1 cellular context compared by ENCODE assay signal in the genomic region with DNA sequence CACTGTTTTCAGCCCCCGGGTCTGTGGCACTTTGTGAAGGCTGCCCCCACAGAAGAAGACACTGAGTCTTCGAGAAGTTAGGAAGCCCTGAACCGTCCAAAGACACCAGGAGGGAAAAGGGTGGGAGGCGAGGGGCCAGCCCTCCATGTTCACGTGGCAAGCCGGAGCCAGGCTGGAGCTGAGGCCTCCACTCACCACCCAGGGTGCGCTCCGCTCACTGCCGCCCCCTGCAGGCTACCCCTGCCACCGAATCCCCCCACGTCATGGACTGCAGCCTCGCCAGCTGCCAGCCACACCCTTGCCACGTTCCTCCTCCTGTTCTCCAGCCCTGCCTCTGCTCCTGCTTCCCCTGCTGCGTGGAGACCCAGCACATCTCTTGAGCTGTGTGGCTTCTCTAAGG.
TF ChIP-seq lines count a peak whose summit lies in the region.

No MANE protein-coding gene starts in this region.

TF ChIP-seq in A549, 52 proteins besides CTCF, POLR2A, EP300 and RAD21 (continued from another document):
- no peak for TF ChIP-seq RNF2 (IDR thresholded peaks at IDR 0.05; ENCODE audit: borderline replicate concordance, low read depth)
